Comparison of ENCODE assay signal across 14 cellular contexts in the genomic region with DNA sequence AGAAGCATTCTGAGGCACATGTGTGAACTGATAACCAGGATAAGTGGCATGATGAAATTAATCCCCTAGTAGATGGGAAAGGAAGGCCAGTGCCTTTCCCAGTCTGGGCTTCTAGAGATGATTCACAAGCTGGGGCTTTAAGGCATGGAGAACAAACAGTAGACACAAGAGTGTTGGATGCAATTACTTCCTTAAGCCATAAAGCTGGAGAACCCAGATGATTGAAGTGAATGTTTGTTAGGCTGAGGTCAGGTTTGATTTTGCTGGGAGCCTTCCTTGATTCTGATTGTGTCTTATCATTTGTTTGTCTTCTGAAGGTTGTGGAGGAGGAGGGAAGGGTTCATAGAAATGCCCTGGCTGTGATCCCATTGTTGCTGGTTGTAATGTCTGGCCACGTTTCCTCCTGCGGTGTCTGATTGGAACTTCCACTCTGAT.
DNase-seq lines count a peak whose midpoint lies in the region; ATAC-seq and TF ChIP-seq lines count a peak whose summit lies in the region.
"Had no signal": no experiment of that assay in that cellular context is flagged by ENCODE, and none has a peak within 500 bp of the region (broad histone marks: within the 10 kb centered on the region; RNA-seq: fewer than 3 reads in every experiment).

No MANE protein-coding gene starts in this region.

- no peaks in the 10 kb centered on the region for H3K4me1 ChIP-seq in right atrium auricular region

- no peaks in the 10 kb centered on the region for H3K9me3 ChIP-seq in right atrium auricular region

- no peaks in the 10 kb centered on the region for H3K36me3 Mint-ChIP-seq in activated naive CD4-positive, alpha-beta T cell treated with anti-CD3 and anti-CD28 coated beads, Interleukin-2, amount 10 ng/mL, durations not matched to agents 7 days and 5 days
- H3K36me3 Mint-ChIP-seq: naive thymus-derived CD4-positive, alpha-beta T cell had no signal

- H3K9me3 Mint-ChIP-seq in activated naive CD4-positive, alpha-beta T cell treated with anti-CD3 and anti-CD28 coated beads, Interleukin-2, amount 10 ng/mL, durations not matched to agents 7 days and 5 days, result no peaks in the 10 kb centered on the region

- no peak overlapping the region for H3K27ac Mint-ChIP-seq in activated naive CD4-positive, alpha-beta T cell treated with anti-CD3 and anti-CD28 coated beads, Interleukin-2, amount 10 ng/mL, durations not matched to agents 7 days and 5 days
- H3K27ac Mint-ChIP-seq: naive thymus-derived CD4-positive, alpha-beta T cell had no signal

- no peak overlapping the region for H3K27ac ChIP-seq in right atrium auricular region
- H3K27ac ChIP-seq: cardiac muscle cell had no signal

- H3K4me1 Mint-ChIP-seq in activated naive CD4-positive, alpha-beta T cell treated with anti-CD3 and anti-CD28 coated beads, Interleukin-2, amount 10 ng/mL, durations not matched to agents 7 days and 5 days, result no peaks in the 10 kb centered on the region
- H3K4me1 Mint-ChIP-seq: naive thymus-derived CD4-positive, alpha-beta T cell had no signal

- no peak overlapping the region for H3K4me3 ChIP-seq in right atrium auricular region
- H3K4me3 ChIP-seq: cardiac muscle cell had no signal

- no peak for TF ChIP-seq CTCF in right atrium auricular region (IDR thresholded peaks at IDR 0.05)

- no peaks in the 10 kb centered on the region for H3K27me3 Mint-ChIP-seq in activated naive CD4-positive, alpha-beta T cell treated with anti-CD3 and anti-CD28 coated beads, Interleukin-2, amount 10 ng/mL, durations not matched to agents 7 days and 5 days

- CTCF ChIA-PET in activated naive CD4-positive, alpha-beta T cell treated with anti-CD3 and anti-CD28 coated beads, Interleukin-2, amount 10 ng/mL, durations not matched to agents 7 days and 5 days (lab: Charles Lee), result interaction anchor here (1.2 kb wide), 1 partner anchor 20 kb away, joined by 3 read pairs; no protein-coding TSS in a partner anchor

- no peaks in the 10 kb centered on the region for H3K36me3 ChIP-seq in right atrium auricular region
- H3K36me3 ChIP-seq: cardiac muscle cell had no signal

- peak; percentile 22 for DNase-seq in left cardiac atrium
- DNase-seq in Right ventricle myocardium inferior (ENCODE audit: missing footprints), result no peak
- peak; percentile 35 for DNase-seq in SW480 (ENCODE audit: low spot score)
- peak; percentile 33 for DNase-seq in iris pigment epithelial cell (ENCODE audit: low read depth)
- no peak for DNase-seq in COLO829 (ENCODE audit: low spot score)
- no peak for DNase-seq in activated naive CD4-positive, alpha-beta T cell treated with anti-CD3 and anti-CD28 coated beads, Interleukin-2, amount 10 ng/mL, durations not matched to agents 7 days and 5 days
- no peak for DNase-seq in right atrium auricular region (ENCODE audit: low spot score)
- DNase-seq: ACHN; activated effector memory CD4-positive, alpha-beta T cell treated with Interleukin-2 at 50 U/mL for 16 hours; KBM-7; naive thymus-derived CD4-positive, alpha-beta T cell; trophoblast cell had no signal

- no peak overlapping the region for H3K4me3 Mint-ChIP-seq in activated naive CD4-positive, alpha-beta T cell treated with anti-CD3 and anti-CD28 coated beads, Interleukin-2, amount 10 ng/mL, durations not matched to agents 7 days and 5 days
- H3K4me3 Mint-ChIP-seq: naive thymus-derived CD4-positive, alpha-beta T cell had no signal

- H3K27me3 ChIP-seq in right atrium auricular region, result no peaks in the 10 kb centered on the region
- H3K27me3 ChIP-seq: cardiac muscle cell had no signal

- no peak for ATAC-seq in left cardiac atrium
- ATAC-seq in Right ventricle myocardium inferior, result no peak
- ATAC-seq in GM18858 (IDR thresholded peaks at IDR 0.05; ENCODE audit: unreplicated experiment), result no peak
- ATAC-seq: naive thymus-derived CD4-positive, alpha-beta T cell had no signal

- intact Hi-C loops in left cardiac atrium (cut with DNase I) (no loop called here), Right ventricle myocardium inferior (cut with DNase I) (no loop called here)

Comparison
In these comparisons a context has a peak if more than half of its experiments do, and no peak if none do; other contexts are left out.
1. DNase-seq: peak in left cardiac atrium (single experiment), SW480 (single experiment) and iris pigment epithelial cell (single experiment); none in Right ventricle myocardium inferior (single experiment), COLO829 (single experiment), activated naive CD4-positive, alpha-beta T cell treated with anti-CD3 and anti-CD28 coated beads, Interleukin-2, amount 10 ng/mL, durations not matched to agents 7 days and 5 days (single experiment) and right atrium auricular region (single experiment).